ENCODE assay signal across 17 cellular contexts in the genomic region with DNA sequence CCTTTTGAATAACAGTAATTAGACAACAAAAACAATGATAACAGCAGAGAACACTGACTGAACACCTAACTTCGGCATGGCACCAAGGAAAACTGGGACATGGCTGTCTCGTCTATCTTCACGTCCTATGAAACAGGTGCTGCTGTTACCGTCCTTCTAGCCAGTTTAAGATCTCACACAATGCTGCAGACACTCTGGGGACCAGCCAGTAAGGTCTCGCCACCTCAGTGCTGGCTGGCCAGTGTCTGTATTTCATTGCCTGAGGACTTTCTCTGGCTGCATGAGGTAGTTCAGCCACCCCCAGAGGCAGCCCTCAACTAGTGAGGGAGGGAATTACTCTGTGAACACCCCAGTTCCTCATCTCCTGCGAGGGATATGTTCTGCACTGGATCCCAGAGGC. TPM values are rescaled to one million over a fixed set of nuclear protein-coding genes. Genes with fewer than 3 reads are reported as not detected.
A peak's percentile ranks its signal among the peaks of the same experiment; 100 is the strongest.
DNase-seq lines count a peak whose midpoint lies in the region; ATAC-seq, FAIRE-seq and TF ChIP-seq lines count a peak whose summit lies in the region.
"Had no signal": no experiment of that assay in that cellular context is flagged by ENCODE, and none has a peak within 500 bp of the region (broad histone marks: within the 10 kb centered on the region; RNA-seq: fewer than 3 reads in every experiment).

No MANE protein-coding gene starts in this region.

- no peak for TF ChIP-seq EP300 in esophagus muscularis mucosa (IDR thresholded peaks at IDR 0.05)

- no peak overlapping the region for H3K27ac ChIP-seq in esophagus muscularis mucosa (replicated peaks in 1 of 4)
- H3K27ac ChIP-seq in small intestine (ENCODE audit: low read depth in 1 of 2, low read length in 1 of 2): no peak overlapping the region
- H3K27ac ChIP-seq: A549, GM23248 had no signal

- H3K27me3 ChIP-seq in esophagus muscularis mucosa (no peaks in the 10 kb centered on the region), small intestine (ENCODE audit: control insufficient read depth in 2 of 2, insufficient read depth in 2 of 2, low read length in 2 of 2) (no peaks in the 10 kb centered on the region)

- H3K36me3 Mint-ChIP-seq in chondrocyte (ENCODE audit: low read depth): peaks cover 10% of the 10 kb centered on the region

- peak; percentile 8 for DNase-seq in GM10248 (ENCODE audit: extremely low spot score)
- peak; percentile 39 for DNase-seq in esophagus muscularis mucosa (ENCODE audit: extremely low spot score)
- peak; percentile 33 for DNase-seq in left lobe of liver (ENCODE audit: low spot score)
- no peak for DNase-seq in small intestine
- DNase-seq in chondrocyte (ENCODE audit: low spot score): no peak
- DNase-seq in GM13976 (ENCODE audit: low spot score): no peak
- DNase-seq in iPS-NIHi11 (ENCODE audit: low spot score): no peak
- DNase-seq: AML-193; CD4-positive, alpha-beta memory T cell; DMS153; DMS79; GDM1; GM23248; HCEC 1CT had no signal

- no peak overlapping the region for H3K27ac Mint-ChIP-seq in chondrocyte (ENCODE audit: unreplicated experiment)

- in situ Hi-C loops in GM13976 (cut with MboI; ENCODE audit: low sequenced_read_pairs, unreplicated experiment): no loop called here

- POLR2A ChIA-PET in GM10248 (lab: Yijun Ruan, JAX): no interaction called here

- no peak overlapping the region for H3K4me3 Mint-ChIP-seq in chondrocyte (ENCODE audit: unreplicated experiment)
- H3K4me3 Mint-ChIP-seq: CD14-positive monocyte; CD4-positive, alpha-beta memory T cell had no signal

- no peaks in the 10 kb centered on the region for H3K9me3 Mint-ChIP-seq in chondrocyte (ENCODE audit: low read depth)
- H3K9me3 Mint-ChIP-seq: CD14-positive monocyte; CD4-positive, alpha-beta memory T cell had no signal

- FAIRE-seq in small intestine (lab: Jason Lieb, UNC): no peak
- FAIRE-seq: A549, GM19239 had no signal

- H3K4me1 ChIP-seq in esophagus muscularis mucosa: peaks cover 17 to 31% (median 26%) of the 10 kb centered on the region in 4 donors
- H3K4me1 ChIP-seq in small intestine (ENCODE audit: control insufficient read depth in 2 of 2, insufficient read depth in 1 of 2, low read depth in 1 of 2, low read length in 1 of 2): no peaks in the 10 kb centered on the region

- H3K4me3 ChIP-seq in esophagus muscularis mucosa (no peak overlapping the region), small intestine (ENCODE audit: low read depth in 1 of 2, low read length in 2 of 2) (no peak overlapping the region)
- H3K4me3 ChIP-seq: A549, GM23248 had no signal

- 94% methylated on average over 4 of the region's 6 CpGs for WGBS in esophagus muscularis mucosa
- 92 to 97% (median 95%) methylated on average over 6 of the region's 6 CpGs for WGBS in small intestine, 3 donors

- peaks cover 39 to 64% (median 59%) of the 10 kb centered on the region in 4 donors for H3K36me3 ChIP-seq in esophagus muscularis mucosa
- H3K36me3 ChIP-seq in small intestine (ENCODE audit: control insufficient read depth in 2 of 2, insufficient read depth in 2 of 2, low read length in 2 of 2): peaks cover 13 to 22% of the 10 kb centered on the region in 2 donors

- TF ChIP-seq POLR2A in esophagus muscularis mucosa (IDR thresholded peaks at IDR 0.05; ENCODE audit: low read depth): no peak

- no peak for TF ChIP-seq CTCF in GM10248 (IDR thresholded peaks at IDR 0.05; ENCODE audit: control extremely low read depth, extremely low read depth, low read depth, missing control alignments)
- no peak for TF ChIP-seq CTCF in esophagus muscularis mucosa (IDR thresholded peaks at IDR 0.05)
- no peak for TF ChIP-seq CTCF in chondrocyte (IDR thresholded peaks at IDR 0.05)
- no peak for TF ChIP-seq CTCF in GM13976 (IDR thresholded peaks at IDR 0.05; ENCODE audit: borderline replicate concordance, control extremely low read depth, extremely low read depth, insufficient read depth, missing control alignments)

- H3K27me3 Mint-ChIP-seq in chondrocyte (ENCODE audit: low read depth): no peaks in the 10 kb centered on the region
- H3K27me3 Mint-ChIP-seq: CD4-positive, alpha-beta memory T cell had no signal

- H3K9me3 ChIP-seq in esophagus muscularis mucosa (no peaks in the 10 kb centered on the region), small intestine (ENCODE audit: control insufficient read depth, low read depth) (no peaks in the 10 kb centered on the region)
- H3K9me3 ChIP-seq: A549 had no signal

- CTCF ChIA-PET in GM10248 (lab: Yijun Ruan, JAX): interaction anchor here (1.3 kb wide), 1 partner anchor 11 kb away, joined by 5 read pairs; no protein-coding TSS in a partner anchor

- intact Hi-C loops in esophagus muscularis mucosa (cut with DNase I): no loop called here

- ATAC-seq in left lobe of liver: no peak
- ATAC-seq: A549 had no signal

- H3K4me1 Mint-ChIP-seq in chondrocyte (ENCODE audit: low read depth): peaks cover 24% of the 10 kb centered on the region

RNA-seq across cellular contexts. Expression of gene AMFR, which starts 57.6 kb away (rescaled TPM):
- total RNA-seq in esophagus muscularis mucosa (100 to 1,000 TPM; 150 to 205 (median 179) TPM), left lobe of liver (159 TPM), chondrocyte (95.4 to 104 TPM (median 99.0 TPM) in 3 replicates)
- 10 to 100 TPM; 55.9 to 75.1 (median 65.8) TPM for polyA plus RNA-seq in small intestine

Comparison
In these comparisons a context has a peak if more than half of its experiments do, and no peak if none do; other contexts are left out.
1. DNase-seq: peak in GM10248 (single experiment), esophagus muscularis mucosa (single experiment) and left lobe of liver (single experiment); none in small intestine (single experiment), chondrocyte (single experiment), GM13976 (single experiment) and iPS-NIHi11 (single experiment).